ENCODE assay signal across 1 cellular context in the genomic region with DNA sequence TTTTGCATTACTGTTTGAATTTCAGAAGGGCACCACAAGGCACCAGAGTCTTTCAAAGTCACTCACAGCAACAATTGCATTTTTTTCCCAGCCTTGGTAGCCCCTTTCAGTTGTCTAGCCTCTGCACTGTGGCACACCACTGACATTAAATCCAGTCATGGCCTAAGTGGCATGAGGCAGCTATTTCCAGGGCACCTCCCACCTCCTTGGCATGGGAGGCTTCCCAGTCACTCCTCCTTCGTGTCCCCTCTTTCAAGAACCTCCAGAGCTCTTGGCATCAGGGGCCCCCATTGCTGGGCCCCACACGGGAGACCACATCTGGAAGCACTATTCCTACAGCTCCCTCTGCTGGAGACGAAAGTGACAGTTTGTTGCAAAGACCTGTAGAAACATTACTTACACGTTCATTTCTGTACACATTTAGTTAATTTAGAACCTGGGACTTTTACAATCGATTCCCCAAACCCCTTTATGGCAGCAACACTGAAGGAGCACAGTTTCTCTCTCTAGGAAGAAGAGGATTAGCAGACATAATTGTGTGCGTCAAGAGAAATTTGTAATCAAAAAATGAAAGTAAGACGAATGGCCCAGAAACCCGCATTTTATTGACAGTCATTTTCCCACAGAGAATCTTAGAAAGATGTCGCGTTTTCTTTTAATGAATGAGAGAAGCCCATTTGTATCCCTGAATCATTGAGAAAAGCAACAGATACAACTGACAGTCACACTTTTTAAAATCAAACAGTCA.
TF ChIP-seq lines count a peak whose summit lies in the region.

No MANE protein-coding gene starts in this region.

TF ChIP-seq in HepG2, 621 proteins besides CTCF, POLR2A, EP300 and RAD21:
- TF ChIP-seq, protein P1, sequence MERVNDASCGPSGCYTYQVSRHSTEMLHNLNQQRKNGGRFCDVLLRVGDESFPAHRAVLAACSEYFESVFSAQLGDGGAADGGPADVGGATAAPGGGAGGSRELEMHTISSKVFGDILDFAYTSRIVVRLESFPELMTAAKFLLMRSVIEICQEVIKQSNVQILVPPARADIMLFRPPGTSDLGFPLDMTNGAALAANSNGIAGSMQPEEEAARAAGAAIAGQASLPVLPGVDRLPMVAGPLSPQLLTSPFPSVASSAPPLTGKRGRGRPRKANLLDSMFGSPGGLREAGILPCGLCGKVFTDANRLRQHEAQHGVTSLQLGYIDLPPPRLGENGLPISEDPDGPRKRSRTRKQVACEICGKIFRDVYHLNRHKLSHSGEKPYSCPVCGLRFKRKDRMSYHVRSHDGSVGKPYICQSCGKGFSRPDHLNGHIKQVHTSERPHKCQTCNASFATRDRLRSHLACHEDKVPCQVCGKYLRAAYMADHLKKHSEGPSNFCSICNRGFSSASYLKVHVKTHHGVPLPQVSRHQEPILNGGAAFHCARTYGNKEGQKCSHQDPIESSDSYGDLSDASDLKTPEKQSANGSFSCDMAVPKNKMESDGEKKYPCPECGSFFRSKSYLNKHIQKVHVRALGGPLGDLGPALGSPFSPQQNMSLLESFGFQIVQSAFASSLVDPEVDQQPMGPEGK (CRISPR knock-in tag; IDR thresholded peaks at IDR 0.05), result peak; percentile 37; the same call in 1 of the 2 replicates
- peak; percentile 95 for TF ChIP-seq RBM22 (optimal IDR thresholded peaks at IDR 0.05; ENCODE audit: low read length)
- TF ChIP-seq ZIK1 (CRISPR knock-in tag; IDR thresholded peaks at IDR 0.05; ENCODE audit: borderline replicate concordance, low read depth), result no peak
- TF ChIP-seq, protein P2, sequence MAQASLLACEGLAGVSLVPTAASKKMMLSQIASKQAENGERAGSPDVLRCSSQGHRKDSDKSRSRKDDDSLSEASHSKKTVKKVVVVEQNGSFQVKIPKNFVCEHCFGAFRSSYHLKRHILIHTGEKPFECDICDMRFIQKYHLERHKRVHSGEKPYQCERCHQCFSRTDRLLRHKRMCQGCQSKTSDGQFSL (CRISPR knock-in tag; IDR thresholded peaks at IDR 0.05), result no peak
- TF ChIP-seq STAG1 (CRISPR knock-in tag; IDR thresholded peaks at IDR 0.05), result peak; percentile 45
TF ChIP-seq in HepG2: peak in this region for 3.
